In the genomic region with DNA sequence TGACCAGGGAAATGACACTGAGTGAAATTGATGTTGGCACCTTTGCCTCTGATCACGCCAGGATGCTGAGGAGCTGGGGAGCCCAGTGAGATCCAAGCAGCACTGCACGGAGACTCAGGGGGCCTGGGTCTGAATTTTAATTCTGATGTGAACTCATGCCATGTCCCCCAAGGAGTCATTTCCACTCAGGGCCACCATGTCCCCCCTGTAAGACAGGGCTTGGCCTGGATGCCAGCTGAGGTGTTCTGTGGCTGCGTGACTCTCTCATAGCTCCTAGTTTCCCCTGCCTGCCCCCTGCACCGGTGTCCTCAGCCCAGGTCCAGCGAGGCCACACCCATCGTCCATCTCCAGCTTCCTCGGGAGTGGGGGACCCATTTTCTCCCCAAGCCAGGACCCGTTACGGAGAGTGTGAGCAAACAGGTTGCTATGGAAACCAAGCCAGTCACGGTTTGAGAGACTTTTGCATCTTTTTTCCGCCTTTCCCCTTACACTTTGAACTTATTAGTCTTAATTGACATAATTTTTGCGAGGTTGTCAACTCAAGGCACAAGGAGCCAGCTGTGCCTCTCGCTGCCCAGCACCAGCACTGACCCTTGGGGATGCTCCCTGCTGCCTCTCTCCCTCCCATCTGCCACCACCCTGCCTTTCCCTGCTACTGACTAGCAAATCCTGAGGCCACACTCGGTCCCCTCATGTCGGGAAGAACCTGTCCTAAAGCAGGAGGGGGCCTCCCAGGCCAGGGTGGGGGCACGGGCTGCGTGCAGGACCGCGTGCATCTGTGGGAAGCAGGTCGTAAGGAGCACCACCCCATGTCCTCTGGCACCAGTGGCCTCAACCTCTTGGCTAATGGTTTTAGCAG, we compare ENCODE assay signal across 27 cellular contexts.
"Had no signal": no experiment of that assay in that cellular context is flagged by ENCODE, and none has a peak within 500 bp of the region (broad histone marks: within the 10 kb centered on the region; RNA-seq: fewer than 3 reads in every experiment).

No MANE protein-coding gene starts in this region.

- DNase-seq: activated CD4-positive, alpha-beta memory T cell treated with anti-CD3 and anti-CD28 coated beads for 36 hours; activated CD4-positive, alpha-beta T cell treated with anti-CD3 and anti-CD28 coated beads for 48 hours; activated CD8-positive, alpha-beta memory T cell treated with anti-CD3 and anti-CD28 coated beads, Interleukin-2, amount 50 U/mL, for 4 hours; activated effector memory CD4-positive, alpha-beta T cell treated with anti-CD3 and anti-CD28 coated beads, Interleukin-2, amount 50 U/mL, for 16 hours; activated naive CD4-positive, alpha-beta T cell treated with anti-CD3 and anti-CD28 coated beads for 36 hours; activated naive CD8-positive, alpha-beta T cell treated with anti-CD3 and anti-CD28 coated beads for 36 hours; activated T-cell treated with anti-CD3 and anti-CD28 coated beads, Interleukin-2, amount 50 U/mL, for 1 hour; adrenal gland; body of pancreas; colonic mucosa; effector CD8-positive, alpha-beta T cell; left lung; lower lobe of right lung; mesenchymal stem cell; nucleus accumbens; right lobe of liver; stimulated activated CD4-positive, alpha-beta T cell treated with anti-CD3 and anti-CD28 coated beads, Interleukin-12 subunit alpha, Interleukin-12 subunit beta, amount 100 ng/mL, for 4 hours; stimulated activated CD4-positive, alpha-beta T cell treated with anti-CD3 and anti-CD28 coated beads, Interleukin-4, amount 100 ng/mL, for 1 hour; stimulated activated naive CD8-positive, alpha-beta T cell treated with anti-CD3 and anti-CD28 coated beads, Interleukin-15, Interleukin-2, amounts not matched to agents 100 U/mL and 50 U/mL, for 24 hours; T-helper 9 cell; testis; trophoblast cell; uterus had no signal

- H3K9me3 ChIP-seq: adrenal gland, body of pancreas, colonic mucosa, left lung, lower lobe of right lung, right lobe of liver, testis, uterus had no signal

- H3K27me3 ChIP-seq: adrenal gland, body of pancreas, colonic mucosa, right lobe of liver, testis, uterus had no signal

- H3K4me3 ChIP-seq: adrenal gland, body of pancreas, colonic mucosa, left lung, lower lobe of right lung, right lobe of liver, testis, uterus had no signal

- FAIRE-seq: frontal cortex, islet of Langerhans, TTC549 had no signal

- H3K27ac ChIP-seq: adrenal gland, body of pancreas, colonic mucosa, left lung, lower lobe of right lung, right lobe of liver, testis, uterus, VCaP had no signal

- ATAC-seq: body of pancreas; left lung; lower lobe of right lung; right lobe of liver; stimulated activated naive CD8-positive, alpha-beta T cell treated with anti-CD3 and anti-CD28 coated beads, Interleukin-15, Interleukin-2, amounts not matched to agents 100 U/mL and 50 U/mL, for 24 hours had no signal

- H3K36me3 ChIP-seq: adrenal gland, colonic mucosa, left lung, lower lobe of right lung, right lobe of liver, uterus had no signal

- H3K4me1 ChIP-seq: adrenal gland, body of pancreas, colonic mucosa, left lung, lower lobe of right lung, right lobe of liver, uterus had no signal
